In genomic region chr6:144349690-144350132, GRCh38 we compare ENCODE assay signal across 8 cellular contexts.
A peak's percentile ranks its signal among the peaks of the same experiment; 100 is the strongest.
DNase-seq lines count a peak whose midpoint lies in the region; ATAC-seq and TF ChIP-seq lines count a peak whose summit lies in the region.

No MANE protein-coding gene starts in this region.

- H3K9ac ChIP-seq in smooth muscle cell (ENCODE audit: low read depth), result no peak overlapping the region

- TF ChIP-seq POLR2A in gastroesophageal sphincter (IDR thresholded peaks at IDR 0.05), result no peak

- H3K4me1 ChIP-seq in gastroesophageal sphincter (peaks cover 0 to 74% (median 16%) of the 10 kb centered on the region in 3 donors), smooth muscle cell (ENCODE audit: low read depth) (no peaks in the 10 kb centered on the region)

- ATAC-seq in GM18907 (IDR thresholded peaks at IDR 0.05; ENCODE audit: unreplicated experiment) (peak; percentile 43), HG03064 (IDR thresholded peaks at IDR 0.05; ENCODE audit: low read depth, unreplicated experiment) (peak; percentile 41), T-helper 17 cell (peak; percentile 45), gastroesophageal sphincter (peak; percentile 77), HG02588 (IDR thresholded peaks at IDR 0.05; ENCODE audit: unreplicated experiment) (no peak)

- H3K27ac Mint-ChIP-seq in T-helper 17 cell, result peak overlapping the region; percentile 98

- peaks cover 0 to 4% of the 10 kb centered on the region in 2 donors for H3K36me3 ChIP-seq in gastroesophageal sphincter
- H3K36me3 ChIP-seq in smooth muscle cell (ENCODE audit: low read depth), result no peaks in the 10 kb centered on the region

- H3F3A ChIP-seq in smooth muscle cell (ENCODE audit: low read depth), result no peaks in the 10 kb centered on the region

- TF ChIP-seq CTCF in gastroesophageal sphincter (IDR thresholded peaks at IDR 0.05) (no peak), smooth muscle cell (IDR thresholded peaks at IDR 0.05; ENCODE audit: borderline replicate concordance, insufficient read depth, poor library complexity, severe bottlenecking) (no peak)

- H3K9me3 ChIP-seq in T-helper 17 cell (ENCODE audit: control insufficient read depth, low read length, poor library complexity, severe bottlenecking), result no peaks in the 10 kb centered on the region
- H3K9me3 ChIP-seq in gastroesophageal sphincter, result no peaks in the 10 kb centered on the region
- no peaks in the 10 kb centered on the region for H3K9me3 ChIP-seq in smooth muscle cell (replicated peaks; ENCODE audit: low read depth)

- no peaks in the 10 kb centered on the region for H3K27me3 Mint-ChIP-seq in T-helper 17 cell

- peaks cover 20% of the 10 kb centered on the region for H3K79me2 ChIP-seq in smooth muscle cell (ENCODE audit: low read depth)

- WGBS in gastroesophageal sphincter (ENCODE audit: low coverage in 1 of 2), 2 donors, result 39 to 53% methylated on average over 3 to 5 of the region's 5 CpGs
- 58% methylated on average over 5 of the region's 5 CpGs for WGBS in smooth muscle cell (ENCODE audit: low lambda C conversion rate)

- H2AFZ ChIP-seq in smooth muscle cell (ENCODE audit: low read depth), result no peak overlapping the region

- peak overlapping the region; percentile 88 for H3K4me3 Mint-ChIP-seq in T-helper 17 cell

- no peak for TF ChIP-seq EP300 in gastroesophageal sphincter (IDR thresholded peaks at IDR 0.05)

- H3K27me3 ChIP-seq in gastroesophageal sphincter (no peaks in the 10 kb centered on the region), smooth muscle cell (ENCODE audit: low read depth) (no peaks in the 10 kb centered on the region)

- H3K4me3 ChIP-seq in gastroesophageal sphincter (no peak overlapping the region), smooth muscle cell (no peak overlapping the region)

- peaks cover 21% of the 10 kb centered on the region for H4K20me1 ChIP-seq in smooth muscle cell (ENCODE audit: low read depth)

- peaks cover 8% of the 10 kb centered on the region for H3K36me3 Mint-ChIP-seq in T-helper 17 cell (ENCODE audit: low read depth)

- peak overlapping the region in 3 of 4 donors; percentile 11 to 56 (median 21) for H3K27ac ChIP-seq in gastroesophageal sphincter
- peak overlapping the region; percentile 11 for H3K27ac ChIP-seq in smooth muscle cell (ENCODE audit: low read depth)

- DNase-seq in T-helper 17 cell, result no peak
- no peak for DNase-seq in smooth muscle cell (lab: John Stamatoyannopoulos, UW; ENCODE audit: unreplicated experiment)
- DNase-seq in NCI-H187 treated with DMSO at 0.1 percent for 48 hours (lab: John Stamatoyannopoulos, UW), result no peak
- DNase-seq in foreskin melanocyte, result no peak

- H3K4me1 Mint-ChIP-seq in T-helper 17 cell, result peaks cover 74% of the 10 kb centered on the region

- H3K4me2 ChIP-seq in smooth muscle cell, result no peak overlapping the region
